ENCODE assay signal across 8 cellular contexts in genomic region chr11:72413914-72414628, GRCh38. TPM values are rescaled to one million over a fixed set of nuclear protein-coding genes. Genes with fewer than 3 reads are reported as not detected.
DNase-seq lines count a peak whose midpoint lies in the region; ATAC-seq and TF ChIP-seq lines count a peak whose summit lies in the region.

No MANE protein-coding gene starts in this region.

- H3K27me3 ChIP-seq in A673 (replicated peaks; ENCODE audit: insufficient read depth, low read depth, low read length, poor library complexity): no peaks in the 10 kb centered on the region

- no peaks in the 10 kb centered on the region for H3K4me1 ChIP-seq in A673 (ENCODE audit: insufficient read depth, low read length, poor library complexity, severe bottlenecking)

- no peaks in the 10 kb centered on the region for H3K9me3 ChIP-seq in A673 (ENCODE audit: low read depth, low read length, poor library complexity, severe bottlenecking)

- CTCF ChIA-PET in A673 (lab: Charles Lee): no interaction called here

- H3K4me3 ChIP-seq in A673 (ENCODE audit: low read depth, low read length, poor library complexity, severe bottlenecking): no peak overlapping the region

- DNase-seq in A673 (ENCODE audit: low spot score) (peak; percentile 78), NCI-H1436 (lab: John Stamatoyannopoulos, UW) (peak; percentile 86), SW480 (ENCODE audit: low spot score) (peak; percentile 74), cardiac septum (ENCODE audit: low spot score) (peak; percentile 92), pulmonary artery endothelial cell (ENCODE audit: low read depth, low spot score) (peak; percentile 35)
- peak; percentile 37 for DNase-seq in activated naive CD8-positive, alpha-beta T cell treated with anti-CD3 and anti-CD28 coated beads, Interleukin-2, amount 50 U/mL, for 16 hours (ENCODE audit: low read depth, low spot score)

- H3K27ac ChIP-seq in A673 (ENCODE audit: low read depth, low read length, poor library complexity, severe bottlenecking): no peak overlapping the region

- TF ChIP-seq CTCF in A673 (conservative IDR thresholded peaks at IDR 0.05; ENCODE audit: low read depth, low read length): peak; percentile 82

- no peaks in the 10 kb centered on the region for H3K36me3 ChIP-seq in A673 (ENCODE audit: insufficient read depth, low read length, poor library complexity, severe bottlenecking)

- ATAC-seq in GM19025 (IDR thresholded peaks at IDR 0.05; ENCODE audit: low read depth, unreplicated experiment) (peak; percentile 42), GM21576 (IDR thresholded peaks at IDR 0.05; ENCODE audit: unreplicated experiment) (no peak)

- BruUV-seq in A673 (replicated peaks; lab: Mats Ljungman, UMichigan): no TSS peak

- intact Hi-C loops in A673 (cut with micrococcal nuclease; ENCODE audit: unreplicated experiment) (loop anchor here (5.0 kb wide), 1 partner anchor 122 kb away; no protein-coding TSS in a partner anchor), cardiac septum (cut with DNase I) (loop anchor here (5.0 to 10.0 kb wide), 2 partner anchors 119 to 177 kb away; no protein-coding TSS in a partner anchor)

- POLR2A ChIA-PET in A673 (lab: Charles Lee; ENCODE audit: low non-redundant PET): no interaction called here

RNA-seq across cellular contexts. Expression of gene CLPB, which starts 20.3 kb away (rescaled TPM):
- 38.1 and 40.1 TPM in 2 replicates for total RNA-seq in A673 (2021)
- total RNA-seq in cardiac septum: 16.7 TPM
- total RNA-seq in pulmonary artery endothelial cell: 45.5 and 75.0 TPM in 2 replicates

Comparison
In these comparisons a context has a peak if more than half of its experiments do, and no peak if none do; other contexts are left out.
1. DNase-seq: peak in every context shown above with its lines; median percentile 92 in cardiac septum; 86 in NCI-H1436; 78 in A673; 74 in SW480; 37 in activated naive CD8-positive, alpha-beta T cell treated with anti-CD3 and anti-CD28 coated beads, Interleukin-2, amount 50 U/mL, for 16 hours; 35 in pulmonary artery endothelial cell.